30 cellular contexts compared by ENCODE assay signal in genomic region chr3:183728204-183728603, GRCh38.
"Had no signal": no experiment of that assay in that cellular context is flagged by ENCODE, and none has a peak within 500 bp of the region (broad histone marks: within the 10 kb centered on the region; RNA-seq: fewer than 3 reads in every experiment).

No MANE protein-coding gene starts in this region.

- H3K4me3 Mint-ChIP-seq: immature natural killer cell; naive thymus-derived CD8-positive, alpha-beta T cell; nephron; neural crest cell; stimulated activated naive B cell treated with anti-CD40 and anti-IgM and Interleukin-4, amounts not matched to agents 10 μg/mL and 1 μg/mL and 100 μg/mL, for 72 hours had no signal

- H3K27me3 Mint-ChIP-seq: naive thymus-derived CD8-positive, alpha-beta T cell; stimulated activated naive B cell treated with anti-CD40 and anti-IgM and Interleukin-4, amounts not matched to agents 10 μg/mL and 1 μg/mL and 100 μg/mL, for 72 hours had no signal

- FAIRE-seq: islet of Langerhans, kidney, pancreas, small intestine had no signal

- DNase-seq: hypothalamus; immature natural killer cell; kidney; left colon; left lung; lower lobe of right lung; mammary epithelial cell; mesenchymal stem cell; naive thymus-derived CD8-positive, alpha-beta T cell; nucleus accumbens; pancreas; posterior cingulate gyrus; retina; right cardiac atrium; sigmoid colon; small intestine; spleen; stimulated activated CD4-positive, alpha-beta T cell treated with anti-CD3 and anti-CD28 coated beads, Interleukin-2, amount 100 ng/mL, for 48 hours; stimulated activated CD4-positive, alpha-beta T cell treated with anti-CD3 and anti-CD28 coated beads, Interleukin-4, amount 100 ng/mL, for 4 hours; stimulated activated CD8-positive, alpha-beta memory T cell treated with anti-CD3 and anti-CD28 coated beads, Interleukin-4, amount 100 ng/mL, for 48 hours; stimulated activated naive B cell treated with anti-CD40 and anti-IgM and Interleukin-4, amounts not matched to agents 10 μg/mL and 1 μg/mL and 100 μg/mL, for 72 hours; stimulated activated naive CD8-positive, alpha-beta T cell treated with anti-CD3 and anti-CD28 coated beads, Interleukin-15, Interleukin-2, amounts not matched to agents 100 U/mL and 50 U/mL, for 24 hours; stomach; testis; thyroid gland; transverse colon; upper lobe of left lung had no signal

- H3K4me1 Mint-ChIP-seq: immature natural killer cell; nephron; neural crest cell; stimulated activated naive B cell treated with anti-CD40 and anti-IgM and Interleukin-4, amounts not matched to agents 10 μg/mL and 1 μg/mL and 100 μg/mL, for 72 hours had no signal

- H3K27ac Mint-ChIP-seq: immature natural killer cell; naive thymus-derived CD8-positive, alpha-beta T cell; nephron; stimulated activated naive B cell treated with anti-CD40 and anti-IgM and Interleukin-4, amounts not matched to agents 10 μg/mL and 1 μg/mL and 100 μg/mL, for 72 hours had no signal

- H3K9me3 Mint-ChIP-seq: immature natural killer cell; naive thymus-derived CD8-positive, alpha-beta T cell; nephron; neural crest cell; stimulated activated naive B cell treated with anti-CD40 and anti-IgM and Interleukin-4, amounts not matched to agents 10 μg/mL and 1 μg/mL and 100 μg/mL, for 72 hours had no signal

- ATAC-seq: left colon; left lung; lower lobe of right lung; naive thymus-derived CD8-positive, alpha-beta T cell; pancreas; right cardiac atrium; stimulated activated naive B cell treated with anti-CD40 and anti-IgM and Interleukin-4, amounts not matched to agents 10 μg/mL and 1 μg/mL and 100 μg/mL, for 72 hours; stimulated activated naive CD8-positive, alpha-beta T cell treated with anti-CD3 and anti-CD28 coated beads, Interleukin-15, Interleukin-2, amounts not matched to agents 100 U/mL and 50 U/mL, for 24 hours had no signal
